1 cellular context compared by ENCODE assay signal in genomic region chr20:64065973-64066341, GRCh38.
TF ChIP-seq lines count a peak whose summit lies in the region.

No MANE protein-coding gene starts in this region.

TF ChIP-seq in K562, 482 proteins besides CTCF, POLR2A, EP300 and RAD21:
- TF ChIP-seq POLR2G (IDR thresholded peaks at IDR 0.05; ENCODE audit: low read depth, low read length): 0 out of 2 replicates have a peak, but pooled peaks have one; percentile 38
- peak; percentile 43; the same call in 1 of the 2 replicates for TF ChIP-seq CREM (IDR thresholded peaks at IDR 0.05; ENCODE audit: low read depth)
- TF ChIP-seq ZBTB7A (IDR thresholded peaks at IDR 0.05; ENCODE audit: borderline replicate concordance, control insufficient read depth, low read depth, low read length): peak; percentile 3; the same call in 1 of the 2 replicates
- no peak for TF ChIP-seq ZNF511 (CRISPR knock-in tag; IDR thresholded peaks at IDR 0.05)
- TF ChIP-seq MYNN (IDR thresholded peaks at IDR 0.05): no peak
- no peak for TF ChIP-seq MYNN (CRISPR knock-in tag; IDR thresholded peaks at IDR 0.05)
- 0 out of 4 replicates have a peak, but pooled peaks of 1 of the 2 experiments have one; percentile 20 for TF ChIP-seq MAZ (CRISPR knock-in tag; conservative IDR thresholded peaks at IDR 0.05 in 1 of 2, IDR thresholded peaks at IDR 0.05 in 1 of 2)
- no peak for TF ChIP-seq ZNF696 (CRISPR knock-in tag; conservative IDR thresholded peaks at IDR 0.05)
- TF ChIP-seq ZNF197 (CRISPR knock-in tag; IDR thresholded peaks at IDR 0.05; ENCODE audit: low read depth): no peak
- TF ChIP-seq ZNF699 (CRISPR knock-in tag; IDR thresholded peaks at IDR 0.05; ENCODE audit: insufficient replicate concordance): no peak
- peak; percentile 30; the same call in 1 of the 2 replicates for TF ChIP-seq CTBP1 (IDR thresholded peaks at IDR 0.05; ENCODE audit: borderline replicate concordance)
- no peak for TF ChIP-seq E2F3 (CRISPR knock-in tag; IDR thresholded peaks at IDR 0.05)
- TF ChIP-seq PPARD (CRISPR knock-in tag; IDR thresholded peaks at IDR 0.05): no peak
- TF ChIP-seq JUND (IDR thresholded peaks at IDR 0.05; ENCODE audit: borderline replicate concordance, low read depth, low read length): peak; percentile 60; the same call in 1 of the 2 replicates
- TF ChIP-seq JUND (tag; IDR thresholded peaks at IDR 0.05; ENCODE audit: borderline replicate concordance, low read depth, low read length): peak; percentile 38; the same call in 1 of the 3 replicates
- TF ChIP-seq NR2C2 (CRISPR knock-in tag; IDR thresholded peaks at IDR 0.05): no peak
- TF ChIP-seq NR2C2 (tag; IDR thresholded peaks at IDR 0.05): peak; percentile 75; the same call in 1 of the 2 replicates
- no peak for TF ChIP-seq TAF7 (tag; IDR thresholded peaks at IDR 0.05)
- TF ChIP-seq ERF (CRISPR knock-in tag; IDR thresholded peaks at IDR 0.05): no peak
- no peak for TF ChIP-seq SRSF1 (IDR thresholded peaks at IDR 0.05; ENCODE audit: low read depth, low read length)
- TF ChIP-seq NRF1 (conservative IDR thresholded peaks at IDR 0.05 in 1 of 2, IDR thresholded peaks at IDR 0.05 in 1 of 2): peak; percentile 46 to 47; a peak in 3 of 4 replicates
- TF ChIP-seq TEAD1 (CRISPR knock-in tag; IDR thresholded peaks at IDR 0.05): peak in 1 of 2 experiments; percentile 80; a peak in 2 of 4 replicates
- peak; percentile 80 for TF ChIP-seq ATF7 (IDR thresholded peaks at IDR 0.05)
- TF ChIP-seq L3MBTL2 (IDR thresholded peaks at IDR 0.05): no peak
- peak; percentile 41; the same call in 1 of the 2 replicates for TF ChIP-seq TEAD4 (IDR thresholded peaks at IDR 0.05; ENCODE audit: low read length)
- no peak for TF ChIP-seq TEAD4 (CRISPR knock-in tag; IDR thresholded peaks at IDR 0.05; ENCODE audit: borderline replicate concordance)
- TF ChIP-seq JUN (IDR thresholded peaks at IDR 0.05; ENCODE audit: borderline replicate concordance, low read depth, low read length): 0 out of 2 replicates have a peak, but pooled peaks have one; percentile 19
- no peak for TF ChIP-seq JUN (CRISPR knock-in tag; IDR thresholded peaks at IDR 0.05; ENCODE audit: borderline replicate concordance)
- peak; percentile 79 for TF ChIP-seq PKNOX1 (IDR thresholded peaks at IDR 0.05)
